ENCODE assay signal across 28 cellular contexts in genomic region chr2:197345846-197346370, GRCh38. TPM values are rescaled to one million over a fixed set of nuclear protein-coding genes. Genes with fewer than 3 reads are reported as not detected.
DNase-seq lines count a peak whose midpoint lies in the region; ATAC-seq and TF ChIP-seq lines count a peak whose summit lies in the region.
"Had no signal": no experiment of that assay in that cellular context is flagged by ENCODE, and none has a peak within 500 bp of the region (broad histone marks: within the 10 kb centered on the region; RNA-seq: fewer than 3 reads in every experiment).

No MANE protein-coding gene starts in this region.

- ATAC-seq in activated naive CD8-positive, alpha-beta T cell treated with anti-CD3 and anti-CD28 coated beads, Interleukin-2, amount 50 U/mL, for 24 hours = peak; percentile 37
- ATAC-seq: left lung, pancreas had no signal

- H3K27ac ChIP-seq in neural progenitor cell = no peak overlapping the region
- no peak overlapping the region for H3K27ac ChIP-seq in Peyer's patch
- H3K27ac ChIP-seq: BLaER1, cardiac muscle cell, colonic mucosa, left lung, pancreas, stomach, tibial artery, vagina had no signal

- no peak overlapping the region for H3K27ac Mint-ChIP-seq in activated naive CD8-positive, alpha-beta T cell treated with anti-CD3 and anti-CD28 coated beads, Interleukin-2, amount 50 U/mL, for 24 hours
- H3K27ac Mint-ChIP-seq in neural progenitor cell (peak overlapping the region; percentile 1), chondrocyte (ENCODE audit: unreplicated experiment) (no peak overlapping the region)
- H3K27ac Mint-ChIP-seq: IgD-negative memory B cell had no signal

- H3K36me3 Mint-ChIP-seq in activated naive CD8-positive, alpha-beta T cell treated with anti-CD3 and anti-CD28 coated beads, Interleukin-2, amount 50 U/mL, for 24 hours (ENCODE audit: low read depth) = peaks cover 3% of the 10 kb centered on the region
- H3K36me3 Mint-ChIP-seq in neural progenitor cell (no peaks in the 10 kb centered on the region), chondrocyte (ENCODE audit: low read depth) (no peaks in the 10 kb centered on the region)
- H3K36me3 Mint-ChIP-seq: activated naive CD4-positive, alpha-beta T cell treated with anti-CD3 and anti-CD28 coated beads, Interleukin-2, amount 50 U/mL, for 24 hours had no signal

- no peaks in the 10 kb centered on the region for H3K79me2 ChIP-seq in neural progenitor cell (ENCODE audit: low read depth)

- H3K36me3 ChIP-seq in neural progenitor cell (no peaks in the 10 kb centered on the region), Peyer's patch (no peaks in the 10 kb centered on the region)
- H3K36me3 ChIP-seq: BLaER1, cardiac muscle cell, colonic mucosa, left lung, pancreas, stomach, tibial artery, vagina had no signal

- no peaks in the 10 kb centered on the region for H3K27me3 Mint-ChIP-seq in activated naive CD8-positive, alpha-beta T cell treated with anti-CD3 and anti-CD28 coated beads, Interleukin-2, amount 50 U/mL, for 24 hours
- H3K27me3 Mint-ChIP-seq in neural progenitor cell (ENCODE audit: insufficient read depth, low read depth) (peaks cover 8% of the 10 kb centered on the region), chondrocyte (ENCODE audit: low read depth) (no peaks in the 10 kb centered on the region)
- H3K27me3 Mint-ChIP-seq: activated naive CD4-positive, alpha-beta T cell treated with anti-CD3 and anti-CD28 coated beads, Interleukin-2, amount 50 U/mL, for 24 hours; IgD-negative memory B cell had no signal

- no peak for TF ChIP-seq CTCF in neural progenitor cell (IDR thresholded peaks at IDR 0.05)
- no peak for TF ChIP-seq CTCF in Peyer's patch (IDR thresholded peaks at IDR 0.05)
- TF ChIP-seq CTCF in chondrocyte (IDR thresholded peaks at IDR 0.05) = no peak

- H2AFZ ChIP-seq in neural progenitor cell (replicated peaks) = peak overlapping the region; percentile 72

- H3K9ac ChIP-seq in neural progenitor cell = no peak overlapping the region
- H3K9ac ChIP-seq: BLaER1 had no signal

- no peaks in the 10 kb centered on the region for H3K9me3 ChIP-seq in neural progenitor cell (ENCODE audit: low read depth)
- H3K9me3 ChIP-seq in Peyer's patch = no peaks in the 10 kb centered on the region
- H3K9me3 ChIP-seq: BLaER1, colonic mucosa, left lung, pancreas, stomach, tibial artery, vagina had no signal

- no peak overlapping the region for H3K4me3 ChIP-seq in neural progenitor cell
- H3K4me3 ChIP-seq in Peyer's patch = no peak overlapping the region
- H3K4me3 ChIP-seq: BLaER1, cardiac muscle cell, colonic mucosa, left lung, pancreas, stomach, tibial artery, vagina had no signal

- no peak overlapping the region for H3K4me2 ChIP-seq in neural progenitor cell
- H3K4me2 ChIP-seq: BLaER1 had no signal

- peaks cover 21% of the 10 kb centered on the region for H3K4me1 Mint-ChIP-seq in activated naive CD8-positive, alpha-beta T cell treated with anti-CD3 and anti-CD28 coated beads, Interleukin-2, amount 50 U/mL, for 24 hours
- H3K4me1 Mint-ChIP-seq in neural progenitor cell (no peaks in the 10 kb centered on the region), chondrocyte (ENCODE audit: low read depth) (no peaks in the 10 kb centered on the region)

- no peak overlapping the region for H3K4me3 Mint-ChIP-seq in activated naive CD8-positive, alpha-beta T cell treated with anti-CD3 and anti-CD28 coated beads, Interleukin-2, amount 50 U/mL, for 24 hours
- H3K4me3 Mint-ChIP-seq in neural progenitor cell (no peak overlapping the region), chondrocyte (ENCODE audit: unreplicated experiment) (no peak overlapping the region)
- H3K4me3 Mint-ChIP-seq: activated naive CD4-positive, alpha-beta T cell treated with anti-CD3 and anti-CD28 coated beads, Interleukin-2, amount 50 U/mL, for 24 hours; IgD-negative memory B cell had no signal

- H3K4me1 ChIP-seq in neural progenitor cell (no peaks in the 10 kb centered on the region), Peyer's patch (peaks cover 0 to 3% (median 0%) of the 10 kb centered on the region in 4 donors)
- H3K4me1 ChIP-seq: BLaER1, colonic mucosa, left lung, pancreas, stomach, tibial artery, vagina had no signal

- H3K9me3 Mint-ChIP-seq in activated naive CD8-positive, alpha-beta T cell treated with anti-CD3 and anti-CD28 coated beads, Interleukin-2, amount 50 U/mL, for 24 hours = no peaks in the 10 kb centered on the region
- H3K9me3 Mint-ChIP-seq in neural progenitor cell = no peaks in the 10 kb centered on the region
- peaks cover 2% of the 10 kb centered on the region for H3K9me3 Mint-ChIP-seq in chondrocyte (ENCODE audit: low read depth)
- H3K9me3 Mint-ChIP-seq: activated naive CD4-positive, alpha-beta T cell treated with anti-CD3 and anti-CD28 coated beads, Interleukin-2, amount 50 U/mL, for 24 hours; IgD-negative memory B cell had no signal

- H3F3A ChIP-seq in neural progenitor cell (ENCODE audit: low read depth) = no peaks in the 10 kb centered on the region

- no peaks in the 10 kb centered on the region for H4K20me1 ChIP-seq in neural progenitor cell (ENCODE audit: low read depth)
- H4K20me1 ChIP-seq: BLaER1 had no signal

- H3K27me3 ChIP-seq in neural progenitor cell (no peaks in the 10 kb centered on the region), Peyer's patch (no peaks in the 10 kb centered on the region)
- H3K27me3 ChIP-seq: BLaER1, cardiac muscle cell, colonic mucosa, left lung, pancreas, stomach, tibial artery, vagina had no signal

- DNase-seq in AG08396 (ENCODE audit: low spot score) (peak; percentile 16), HT1080 (ENCODE audit: low read depth) (peak; percentile 50), neural progenitor cell (ENCODE audit: low spot score) (no peak), Peyer's patch (no peak), chondrocyte (ENCODE audit: low spot score) (no peak), dedifferentiated amniotic fluid mesenchymal stem cell (ENCODE audit: extremely low spot score) (no peak)
- no peak for DNase-seq in activated naive CD8-positive, alpha-beta T cell treated with anti-CD3 and anti-CD28 coated beads, Interleukin-2, amount 50 U/mL, for 24 hours
- DNase-seq in activated CD4-positive, alpha-beta T cell treated with anti-CD3 and anti-CD28 coated beads, Interleukin-2, amount 50 U/mL, for 4 hours = no peak
- DNase-seq: aorta; colonic mucosa; DMS153; effector CD8-positive, alpha-beta T cell; HCEC 1CT; left lung; mesenchymal stem cell; NCI-H1048; NCI-H1694 treated with DMSO at 0.1 percent for 48 hours; NCI-H446; NCI-H774; pancreas; stimulated activated CD4-positive, alpha-beta T cell treated with anti-CD3 and anti-CD28 coated beads, Interleukin-1b, Interleukin-23, amount 100 ng/mL, for 48 hours; stomach; tibial artery had no signal

- no peak for TF ChIP-seq POLR2A in Peyer's patch (IDR thresholded peaks at IDR 0.05)

RNA-seq across cellular contexts. Expression of gene ANKRD44, which starts 35.3 kb away (rescaled TPM):
- 10.4 and 16.0 TPM in 2 replicates for total RNA-seq in HT1080 (2014; rRNA removed; shearing (Covaris generic))
- 5.3 and 5.8 TPM in 2 replicates for polyA plus RNA-seq in HT1080 (2015; cell fraction: cytosol; rRNA removed)
- polyA plus RNA-seq in HT1080 (2015; cell fraction: nucleus; rRNA removed) = 14.8 and 15.1 TPM in 2 replicates
- total RNA-seq in neural progenitor cell (ENCODE audit: low replicate concordance) (2.5 and 3.4 TPM in 2 replicates), Peyer's patch (100 to 1,000 TPM in 1 of 4 donors, 10 to 100 TPM in 3; 24.8 to 215 (median 32.0) TPM), chondrocyte (21.4 to 45.8 TPM (median 26.1 TPM) in 3 replicates)

Comparison
In these comparisons a context has a peak if more than half of its experiments do, and no peak if none do; other contexts are left out.
1. DNase-seq: peak in AG08396 (single experiment) and HT1080 (single experiment); none in activated naive CD8-positive, alpha-beta T cell treated with anti-CD3 and anti-CD28 coated beads, Interleukin-2, amount 50 U/mL, for 24 hours (single experiment), neural progenitor cell (single experiment), Peyer's patch (0 of 3), chondrocyte (single experiment), dedifferentiated amniotic fluid mesenchymal stem cell (single experiment) and activated CD4-positive, alpha-beta T cell treated with anti-CD3 and anti-CD28 coated beads, Interleukin-2, amount 50 U/mL, for 4 hours (0 of 2).